ENCODE assay signal across 8 cellular contexts in the genomic region with DNA sequence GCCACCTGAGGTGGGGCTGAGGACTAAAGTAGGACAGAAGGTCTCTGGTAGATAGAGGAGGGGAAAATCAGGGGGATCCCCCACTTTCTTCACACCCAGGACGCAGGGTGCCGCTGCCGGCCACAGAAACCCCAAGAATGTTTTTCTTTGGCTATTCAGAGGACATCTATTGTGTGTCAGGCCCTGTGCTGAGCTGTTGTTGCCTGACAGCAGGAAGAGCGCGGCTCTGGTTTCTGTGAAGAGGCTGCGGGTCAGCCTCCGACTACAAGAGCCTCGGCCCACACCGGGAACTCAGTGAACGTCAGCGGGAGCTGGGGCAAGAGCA. TPM values are rescaled to one million over a fixed set of nuclear protein-coding genes. Genes with fewer than 3 reads are reported as not detected.
DNase-seq lines count a peak whose midpoint lies in the region; ATAC-seq and TF ChIP-seq lines count a peak whose summit lies in the region.

No MANE protein-coding gene starts in this region.

- CTCF ChIA-PET in HEK293T (lab: Yijun Ruan, JAX) = interaction anchor here (0.6 to 4.2 kb wide), 3 partner anchors 9 to 184 kb away, joined by 3 to 51 read pairs (median 7); no protein-coding TSS in a partner anchor

- H3K27ac Mint-ChIP-seq in activated T-cell treated with anti-CD3 and anti-CD28 coated beads, Interleukin-2, amount 50 U/mL, for 72 hours = peak overlapping the region; percentile 100

- POLR2A ChIA-PET in HEK293T (lab: Yijun Ruan, JAX) = interaction anchor here (0.9 to 7.7 kb wide), 17 partner anchors 8 to 189 kb away, joined by 3 to 100 read pairs (median 7); a partner anchor contains a TSS

- peak; percentile 43 for ATAC-seq in GM21447 (IDR thresholded peaks at IDR 0.05; ENCODE audit: unreplicated experiment)
- ATAC-seq in activated T-cell treated with anti-CD3 and anti-CD28 coated beads, Interleukin-2, amount 50 U/mL, for 72 hours (replicated peaks in 1 of 2) = peak; percentile 60 to 70

- peaks cover 1 to 4% of the 10 kb centered on the region in 2 donors for H3K36me3 Mint-ChIP-seq in activated T-cell treated with anti-CD3 and anti-CD28 coated beads, Interleukin-2, amount 50 U/mL, for 72 hours (ENCODE audit: insufficient read depth in 2 of 2)

- no peaks in the 10 kb centered on the region for H3K9me3 ChIP-seq in KOPT-K1 (ENCODE audit: insufficient read depth, low read length, poor library complexity, severe bottlenecking)

- H3K4me3 Mint-ChIP-seq in activated T-cell treated with anti-CD3 and anti-CD28 coated beads, Interleukin-2, amount 50 U/mL, for 72 hours = peak overlapping the region; percentile 93 to 98

- no peaks in the 10 kb centered on the region for H3K27me3 Mint-ChIP-seq in activated T-cell treated with anti-CD3 and anti-CD28 coated beads, Interleukin-2, amount 50 U/mL, for 72 hours (ENCODE audit: low read depth)

- peaks cover 86% of the 10 kb centered on the region for H3K4me1 Mint-ChIP-seq in activated T-cell treated with anti-CD3 and anti-CD28 coated beads, Interleukin-2, amount 50 U/mL, for 72 hours (ENCODE audit: low read depth)

- peak overlapping the region; percentile 98 for H3K27ac ChIP-seq in KOPT-K1 (ENCODE audit: low read depth, low read length, poor library complexity, severe bottlenecking)

- DNase-seq in EL (peak; percentile 67), glomerular visceral epithelial cell (ENCODE audit: extremely low spot score) (peak; percentile 75), renal cortical epithelial cell (ENCODE audit: low read depth) (peak; percentile 57), cerebellar cortex (ENCODE audit: low spot score) (no peak), HEK293T (ENCODE audit: extremely low spot score) (no peak)
- DNase-seq in activated T-cell treated with anti-CD3 and anti-CD28 coated beads, Interleukin-2, amount 50 U/mL, for 72 hours = peak; percentile 81 to 86

- no peaks in the 10 kb centered on the region for H3K9me3 Mint-ChIP-seq in activated T-cell treated with anti-CD3 and anti-CD28 coated beads, Interleukin-2, amount 50 U/mL, for 72 hours

- H3K36me3 ChIP-seq in KOPT-K1 (ENCODE audit: insufficient read depth, low read length) = peaks cover 20% of the 10 kb centered on the region

TF ChIP-seq in HEK293T, 16 proteins besides CTCF, POLR2A, EP300 and RAD21:
- TF ChIP-seq ELF4 (IDR thresholded peaks at IDR 0.05) = no peak

RNA-seq across cellular contexts. Expression of a gene that starts 0.4 kb away (rescaled TPM):
- total RNA-seq in activated T-cell treated with anti-CD3 and anti-CD28 coated beads, Interleukin-2, amount 50 U/mL, for 72 hours = 10 to 100 TPM; 19.4 to 20.0 TPM
- 21.4 and 27.9 TPM in 2 replicates for total RNA-seq in renal cortical epithelial cell

RNA-seq across cellular contexts. Expression of a gene that starts 39.1 kb away (rescaled TPM):
- 10 to 100 TPM; 64.4 to 80.2 TPM for total RNA-seq in activated T-cell treated with anti-CD3 and anti-CD28 coated beads, Interleukin-2, amount 50 U/mL, for 72 hours
- 8.9 and 10.3 TPM in 2 replicates for total RNA-seq in renal cortical epithelial cell

Comparison
In these comparisons a context has a peak if more than half of its experiments do, and no peak if none do; other contexts are left out.
1. DNase-seq: peak in EL (single experiment), activated T-cell treated with anti-CD3 and anti-CD28 coated beads, Interleukin-2, amount 50 U/mL, for 72 hours (2 of 2), glomerular visceral epithelial cell (single experiment) and renal cortical epithelial cell (single experiment); none in cerebellar cortex (single experiment) and HEK293T (single experiment).